8 cellular contexts compared by ENCODE assay signal in genomic region chr12:55739025-55739378, GRCh38. TPM values are rescaled to one million over a fixed set of nuclear protein-coding genes. Genes with fewer than 3 reads are reported as not detected.
DNase-seq lines count a peak whose midpoint lies in the region; ATAC-seq, FAIRE-seq and TF ChIP-seq lines count a peak whose summit lies in the region.

No MANE protein-coding gene starts in this region.

- no peak for FAIRE-seq in kidney (lab: Jason Lieb, UNC)

- no peak for DNase-seq in heart right ventricle
- DNase-seq in cardiac septum (ENCODE audit: low spot score): no peak
- no peak for DNase-seq in activated CD4-positive, alpha-beta memory T cell treated with anti-CD3 and anti-CD28 coated beads for 36 hours
- no peak for DNase-seq in kidney
- no peak for DNase-seq in NCI-H1930 (lab: John Stamatoyannopoulos, UW)
- no peak for DNase-seq in NCI-H2227 (lab: John Stamatoyannopoulos, UW; ENCODE audit: unreplicated experiment)

- no peak overlapping the region for H3K9ac ChIP-seq in kidney (ENCODE audit: low read length in 2 of 2)

- H3K4me3 ChIP-seq in heart right ventricle: peak overlapping the region in 7 of 10 donors; percentile 47 to 65 (median 61)
- H3K4me3 ChIP-seq in kidney (ENCODE audit: low read length in 2 of 2): peak overlapping the region; percentile 85 to 91
- H3K4me3 ChIP-seq in thymus (ENCODE audit: low read length): peak overlapping the region; percentile 68

- POLR2A ChIA-PET in activated CD4-positive, alpha-beta memory T cell treated with anti-CD3 and anti-CD28 coated beads for 36 hours (lab: Charles Lee): interaction anchor here (0.6 to 2.0 kb wide), 11 partner anchors 10 to 450 kb away, joined by 3 to 18 read pairs (median 5); partner anchors contain the start of genes CD63, DGKA, ORMDL2 and PA2G4

- H3K36me3 Mint-ChIP-seq in activated CD4-positive, alpha-beta memory T cell treated with anti-CD3 and anti-CD28 coated beads for 36 hours: no peaks in the 10 kb centered on the region

- H3K4me1 ChIP-seq in heart right ventricle (peaks cover 8 to 33% (median 24%) of the 10 kb centered on the region in 9 donors), kidney (ENCODE audit: control insufficient read depth in 1 of 2, insufficient read depth in 1 of 2, low read depth in 1 of 2, low read length in 2 of 2) (peaks cover 9 to 14% of the 10 kb centered on the region in 2 donors), thymus (ENCODE audit: control insufficient read depth, insufficient read depth, low read length) (peaks cover 10% of the 10 kb centered on the region)

- no peaks in the 10 kb centered on the region for H3K9me3 Mint-ChIP-seq in activated CD4-positive, alpha-beta memory T cell treated with anti-CD3 and anti-CD28 coated beads for 36 hours

- H3K9me3 ChIP-seq in heart right ventricle (no peaks in the 10 kb centered on the region), kidney (ENCODE audit: control insufficient read depth in 1 of 2, low read length in 2 of 2) (no peaks in the 10 kb centered on the region), thymus (ENCODE audit: control insufficient read depth) (no peaks in the 10 kb centered on the region)

- TF ChIP-seq CTCF in heart right ventricle (IDR thresholded peaks at IDR 0.05) (peak in 1 of 9 donors; percentile 25), kidney (IDR thresholded peaks at IDR 0.05; ENCODE audit: borderline replicate concordance, extremely low read depth, insufficient read depth) (no peak)

- H3K27ac Mint-ChIP-seq in activated CD4-positive, alpha-beta memory T cell treated with anti-CD3 and anti-CD28 coated beads for 36 hours: no peak overlapping the region

- intact Hi-C loops in heart right ventricle (cut with DNase I) (loop anchor here in 8 of 10 donors (1.0 to 10.0 kb wide), 14 partner anchors 57 to 376 kb away; partner anchors contain the start of genes DGKA (in 1 of the 8), ORMDL2 (in 1 of the 8), RPL41 (in 1 of the 8) and RPS26 (in 1 of the 8)), cardiac septum (cut with DNase I) (loop anchor here (2.0 to 5.0 kb wide), 3 partner anchors 58 to 202 kb away; partner anchors contain the start of gene PYM1), kidney (cut with DNase I) (no loop called here)
- intact Hi-C loops in activated CD4-positive, alpha-beta memory T cell treated with anti-CD3 and anti-CD28 coated beads for 36 hours (cut with micrococcal nuclease): loop anchor here (2.0 to 5.0 kb wide), 3 partner anchors 82 to 388 kb away; partner anchors contain the start of gene ZC3H10

- ATAC-seq in heart right ventricle: no peak
- no peak for ATAC-seq in HG02852 (IDR thresholded peaks at IDR 0.05; ENCODE audit: unreplicated experiment)

- H3K27me3 Mint-ChIP-seq in activated CD4-positive, alpha-beta memory T cell treated with anti-CD3 and anti-CD28 coated beads for 36 hours: no peaks in the 10 kb centered on the region

- peaks cover 0 to 6% (median 0%) of the 10 kb centered on the region in 7 donors for H3K27me3 ChIP-seq in heart right ventricle
- H3K27me3 ChIP-seq in thymus (ENCODE audit: control insufficient read depth, insufficient read depth): no peaks in the 10 kb centered on the region

- no peaks in the 10 kb centered on the region for H3K36me3 ChIP-seq in heart right ventricle
- H3K36me3 ChIP-seq in kidney (ENCODE audit: control insufficient read depth in 1 of 2, insufficient read depth in 2 of 2, low read length in 2 of 2): no peaks in the 10 kb centered on the region
- H3K36me3 ChIP-seq in thymus (ENCODE audit: control insufficient read depth, insufficient read depth): no peaks in the 10 kb centered on the region

- peak overlapping the region in 3 of 10 donors; percentile 51 to 76 (median 67) for H3K27ac ChIP-seq in heart right ventricle
- H3K27ac ChIP-seq in kidney (ENCODE audit: low read depth in 2 of 2, low read length in 2 of 2): no peak overlapping the region
- H3K27ac ChIP-seq in thymus (ENCODE audit: low read depth): no peak overlapping the region

- CTCF ChIA-PET in activated CD4-positive, alpha-beta memory T cell treated with anti-CD3 and anti-CD28 coated beads for 36 hours (lab: Charles Lee): interaction anchor here (0.6 to 9.9 kb wide), 48 partner anchors 8 to 614 kb away, joined by 3 to 130 read pairs (median 6); partner anchors contain the start of genes BLOC1S1, CD63, DGKA and DNAJC14

- H3K4me3 Mint-ChIP-seq in activated CD4-positive, alpha-beta memory T cell treated with anti-CD3 and anti-CD28 coated beads for 36 hours: peak overlapping the region; percentile 77

- H3K4me1 Mint-ChIP-seq in activated CD4-positive, alpha-beta memory T cell treated with anti-CD3 and anti-CD28 coated beads for 36 hours (ENCODE audit: low read depth): peaks cover 22% of the 10 kb centered on the region

- 81 to 89% methylated on average over 2 of the region's 2 CpGs for WGBS in heart right ventricle, 2 donors
- WGBS in thymus: 89% methylated on average over 2 of the region's 2 CpGs

RNA-seq across cellular contexts. Expression of gene GDF11, which starts 3.9 kb away (rescaled TPM):
- total RNA-seq in heart right ventricle (10 to 100 TPM in 8 of 10 donors, 1 to 10 TPM in 2; 6.2 to 17.6 (median 12.4) TPM), cardiac septum (18.0 TPM), kidney (6.2 TPM)
- polyA plus RNA-seq in heart right ventricle (1 to 10 TPM; 3.2 to 8.3 TPM), kidney (ENCODE audit: insufficient read depth, low read depth, low replicate concordance) (3.4 TPM), thymus (2.8 TPM)
- total RNA-seq in activated CD4-positive, alpha-beta memory T cell treated with anti-CD3 and anti-CD28 coated beads for 36 hours: 1 to 10 TPM; 7.7 to 8.7 TPM

RNA-seq across cellular contexts. Expression of gene CD63, which starts 10.2 kb away (rescaled TPM):
- total RNA-seq in heart right ventricle (1,000 to 10,000 TPM in 2 of 10 donors, 100 to 1,000 TPM in 8; 565 to 1,547 (median 768) TPM), cardiac septum (914 TPM), kidney (1,130 TPM)
- polyA plus RNA-seq in heart right ventricle (1,000 to 10,000 TPM; 1,333 to 2,861 TPM), kidney (ENCODE audit: insufficient read depth, low read depth, low replicate concordance) (1,381 TPM), thymus (598 TPM)
- 100 to 1,000 TPM; 204 to 210 TPM for total RNA-seq in activated CD4-positive, alpha-beta memory T cell treated with anti-CD3 and anti-CD28 coated beads for 36 hours

RNA-seq across cellular contexts. Expression of gene RDH5, which starts 18.8 kb away (rescaled TPM):
- 10 to 100 TPM in 6 of 10 donors, 1 to 10 TPM in 4; 4.9 to 25.9 (median 13.6) TPM for total RNA-seq in heart right ventricle
- 10 to 100 TPM; 40.1 to 54.5 TPM for polyA plus RNA-seq in heart right ventricle
- total RNA-seq in cardiac septum: 26.3 TPM
- total RNA-seq in activated CD4-positive, alpha-beta memory T cell treated with anti-CD3 and anti-CD28 coated beads for 36 hours: 1 to 10 TPM; 5.1 to 7.0 TPM
- 11.1 TPM for total RNA-seq in kidney
- polyA plus RNA-seq in kidney (ENCODE audit: insufficient read depth, low read depth, low replicate concordance): 30.2 TPM
- 7.6 TPM for polyA plus RNA-seq in thymus

RNA-seq across cellular contexts. Expression of gene BLOC1S1, which starts 23.2 kb away (rescaled TPM):
- 100 to 1,000 TPM in 5 of 10 donors, 10 to 100 TPM in 5; 68.3 to 136 (median 101) TPM for total RNA-seq in heart right ventricle
- 100 to 1,000 TPM; 305 to 515 TPM for polyA plus RNA-seq in heart right ventricle
- 97.7 TPM for total RNA-seq in cardiac septum
- 100 to 1,000 TPM; 153 to 162 TPM for total RNA-seq in activated CD4-positive, alpha-beta memory T cell treated with anti-CD3 and anti-CD28 coated beads for 36 hours
- 116 TPM for total RNA-seq in kidney
- polyA plus RNA-seq in kidney (ENCODE audit: insufficient read depth, low read depth, low replicate concordance): 451 TPM
- polyA plus RNA-seq in thymus: 190 TPM

RNA-seq across cellular contexts. Expression of gene ITGA7, which starts 31.3 kb away (rescaled TPM):
- total RNA-seq in heart right ventricle (100 to 1,000 TPM; 422 to 750 (median 538) TPM), cardiac septum (806 TPM), kidney (66.3 TPM)
- polyA plus RNA-seq in heart right ventricle (100 to 1,000 TPM; 247 to 481 TPM), kidney (ENCODE audit: insufficient read depth, low read depth, low replicate concordance) (26.2 TPM), thymus (18.7 TPM)
- total RNA-seq in activated CD4-positive, alpha-beta memory T cell treated with anti-CD3 and anti-CD28 coated beads for 36 hours: 1 to 10 TPM; 4.1 to 4.5 TPM
